ENCODE assay signal across 9 cellular contexts in the genomic region with DNA sequence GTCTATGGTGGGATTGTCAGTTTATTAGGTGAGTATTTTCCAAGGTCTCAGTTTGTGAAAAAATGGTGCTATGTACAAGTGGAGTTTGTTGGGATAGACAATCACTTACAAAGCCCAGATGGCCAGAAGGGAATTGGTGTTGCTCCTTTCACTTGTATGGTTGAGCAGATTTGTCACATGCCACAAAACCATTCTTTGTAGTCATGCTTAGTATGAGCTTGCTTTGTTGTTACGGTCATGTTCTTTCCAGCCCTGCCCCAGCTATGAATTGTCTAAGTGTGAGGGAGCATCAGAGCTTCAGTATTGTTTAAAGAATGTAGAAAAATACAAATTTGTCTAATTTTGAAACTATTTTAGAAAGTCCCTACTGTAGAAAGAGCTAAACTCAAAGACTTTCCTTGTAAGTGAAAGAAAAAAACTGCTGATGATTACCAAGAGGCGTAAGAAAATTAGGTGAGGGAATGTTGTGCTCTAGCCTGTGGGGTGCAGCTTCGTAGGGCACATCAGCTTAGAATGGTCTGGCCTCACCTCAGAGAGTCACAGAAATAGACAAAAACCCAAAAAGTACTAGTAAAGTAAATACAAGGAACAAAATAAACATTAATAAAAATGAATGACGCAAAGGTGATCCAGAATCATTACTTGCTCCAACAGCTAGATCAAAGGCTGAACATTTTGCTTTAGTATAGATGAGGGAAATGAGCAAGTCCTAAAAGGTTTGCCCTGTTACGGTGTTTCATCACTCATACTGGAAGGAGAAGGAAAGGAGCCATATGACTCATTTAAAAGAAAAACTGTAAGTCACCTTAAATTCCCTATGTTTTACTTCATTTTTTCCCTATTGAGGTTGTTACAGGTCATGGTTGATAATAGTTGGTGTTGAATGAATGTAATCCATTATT. TPM values are rescaled to one million over a fixed set of nuclear protein-coding genes. Genes with fewer than 3 reads are reported as not detected.
A peak's percentile ranks its signal among the peaks of the same experiment; 100 is the strongest.
DNase-seq lines count a peak whose midpoint lies in the region; ATAC-seq and TF ChIP-seq lines count a peak whose summit lies in the region.
"Had no signal": no experiment of that assay in that cellular context is flagged by ENCODE, and none has a peak within 500 bp of the region (broad histone marks: within the 10 kb centered on the region; RNA-seq: fewer than 3 reads in every experiment).

No MANE protein-coding gene starts in this region.

- peak; percentile 53 for ATAC-seq in GM18505 (IDR thresholded peaks at IDR 0.05; ENCODE audit: unreplicated experiment)

- no peak for DNase-seq in colonic mucosa
- DNase-seq in testis: no peak
- no peak for DNase-seq in NCI-H524 treated with DMSO at 0.1 percent for 48 hours (lab: John Stamatoyannopoulos, UW)
- DNase-seq in GOT3 (lab: John Stamatoyannopoulos, UW): no peak
- no peak for DNase-seq in cardiac septum (ENCODE audit: low spot score)

- H3K27me3 Mint-ChIP-seq in nephron (ENCODE audit: low read depth): no peaks in the 10 kb centered on the region

- H3K36me3 ChIP-seq in HUES64 (ENCODE audit: insufficient read depth, low read length): peaks cover 62% of the 10 kb centered on the region
- no peaks in the 10 kb centered on the region for H3K36me3 ChIP-seq in colonic mucosa
- no peaks in the 10 kb centered on the region for H3K36me3 ChIP-seq in testis (ENCODE audit: low read depth, missing control alignments)
- H3K36me3 ChIP-seq: neutrophil had no signal

- H3K9me3 Mint-ChIP-seq in nephron: peaks cover 19% of the 10 kb centered on the region

- H3K9ac ChIP-seq in HUES64 (ENCODE audit: low read depth, low read length) (no peak overlapping the region), colonic mucosa (ENCODE audit: low read depth in 2 of 2, low read length in 2 of 2) (peak overlapping the region in 1 of 2 donors; percentile 62)

- H3K27ac ChIP-seq in HUES64 (ENCODE audit: low read depth, low read length) (peak overlapping the region; percentile 78), colonic mucosa (peak overlapping the region; percentile 100), testis (no peak overlapping the region)
- H3K27ac ChIP-seq: neutrophil had no signal

- no peak for TF ChIP-seq POLR2A in GM18505 (IDR thresholded peaks at IDR 0.05; ENCODE audit: borderline replicate concordance, extremely low read depth, insufficient read depth, insufficient read length)
- no peak for TF ChIP-seq POLR2A in testis (IDR thresholded peaks at IDR 0.05)

- H3K4me1 Mint-ChIP-seq in nephron: peaks cover 53% of the 10 kb centered on the region

- intact Hi-C loops in colonic mucosa (cut with DNase I) (loop anchor here (5.0 kb wide), 1 partner anchor 177 kb away; no protein-coding TSS in a partner anchor), testis (cut with DNase I; ENCODE audit: low total_unique reads) (no loop called here), cardiac septum (cut with DNase I) (loop anchor here (10.0 kb wide), 1 partner anchor 484 kb away; no protein-coding TSS in a partner anchor)

- H3K9me3 ChIP-seq in HUES64 (ENCODE audit: insufficient read depth, low read depth, low read length) (no peaks in the 10 kb centered on the region), colonic mucosa (no peaks in the 10 kb centered on the region), testis (no peaks in the 10 kb centered on the region)
- H3K9me3 ChIP-seq: neutrophil had no signal

- TF ChIP-seq CTCF in colonic mucosa (IDR thresholded peaks at IDR 0.05) (no peak), nephron (IDR thresholded peaks at IDR 0.05; ENCODE audit: unreplicated experiment in 3 of 3) (no peak), testis (IDR thresholded peaks at IDR 0.05) (no peak)

- H3K4me3 ChIP-seq in HUES64 (ENCODE audit: low read length) (no peak overlapping the region), colonic mucosa (no peak overlapping the region), testis (no peak overlapping the region)

- WGBS in HUES64: 86% methylated on average over 5 of the region's 5 CpGs
- 85 to 94% methylated on average over 5 of the region's 5 CpGs for WGBS in testis, 2 donors

- H3K27ac Mint-ChIP-seq in nephron: peak overlapping the region; percentile 49 to 99 (median 72)

- peaks cover 76% of the 10 kb centered on the region for H3K36me3 Mint-ChIP-seq in nephron (ENCODE audit: low read depth)

- H3K27me3 ChIP-seq in HUES64 (ENCODE audit: insufficient read depth, low read length): no peaks in the 10 kb centered on the region
- no peaks in the 10 kb centered on the region for H3K27me3 ChIP-seq in colonic mucosa
- H3K27me3 ChIP-seq in testis: no peaks in the 10 kb centered on the region
- H3K27me3 ChIP-seq: neutrophil had no signal

- H3K4me3 Mint-ChIP-seq in nephron: peak overlapping the region in 2 of 3 experiments; percentile 14 to 30

- H3K4me1 ChIP-seq in HUES64 (ENCODE audit: insufficient read depth, low read length) (peaks cover 52% of the 10 kb centered on the region), colonic mucosa (peaks cover 13% of the 10 kb centered on the region), testis (peaks cover 13% of the 10 kb centered on the region)

RNA-seq across cellular contexts. Expression of a gene that starts 9.2 kb away (rescaled TPM):
- polyA plus RNA-seq in HUES64 (2013, experiment 1 of 2): 164 TPM
- 187 TPM for polyA plus RNA-seq in HUES64 (2013, experiment 2 of 2)
- total RNA-seq in colonic mucosa (10 to 100 TPM; 68.0 to 80.6 TPM), testis (100 to 1,000 TPM in 1 of 2 donors, 10 to 100 TPM in 1; 66.6 to 117 TPM), cardiac septum (10.8 TPM)
- 56.1 TPM for polyA plus RNA-seq in testis (ENCODE audit: insufficient read depth, low read depth, low replicate concordance)

Comparison
In these comparisons a context has a peak if more than half of its experiments do, and no peak if none do; other contexts are left out.
1. H3K27ac ChIP-seq: peak in HUES64 (single experiment) and colonic mucosa (single experiment); none in testis (0 of 2).